ENCODE assay signal across 8 cellular contexts in the genomic region with DNA sequence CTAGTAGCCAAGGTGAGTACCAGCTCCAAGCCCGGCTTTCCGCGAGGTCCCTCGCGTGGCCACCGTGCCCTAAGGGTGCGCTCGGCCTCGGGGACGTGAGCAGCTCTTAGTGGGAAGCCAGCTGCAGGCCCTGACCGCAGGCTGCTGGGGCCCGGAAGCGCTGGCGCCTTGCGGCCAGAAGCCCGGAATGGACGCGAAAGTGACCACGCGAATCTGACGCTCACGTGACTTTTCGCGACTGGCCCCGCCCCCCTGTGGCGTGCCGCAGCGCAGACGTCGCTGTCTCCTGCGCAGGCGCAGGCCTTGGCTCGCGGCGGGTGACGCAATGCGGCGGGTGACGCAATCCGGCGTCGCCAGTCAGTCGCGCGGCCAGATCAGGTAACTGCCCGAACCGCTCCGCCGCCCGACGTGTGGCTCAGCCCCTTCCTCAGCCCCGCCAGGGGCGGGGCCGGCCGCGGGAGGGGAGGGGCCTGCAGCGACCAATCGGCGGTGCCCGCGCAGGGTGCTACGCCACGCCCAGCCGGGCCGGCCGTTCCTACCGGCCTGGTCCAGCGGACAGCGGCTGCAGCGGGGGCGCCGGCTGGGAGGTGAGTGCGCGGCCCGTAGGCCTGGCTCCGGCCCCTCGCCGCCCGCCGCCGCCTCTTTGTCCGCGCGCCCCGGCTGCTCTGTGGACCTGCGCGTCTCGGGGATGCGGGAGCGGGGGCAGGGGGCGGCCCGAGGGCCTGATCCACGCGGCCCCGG. TPM values are rescaled to one million over a fixed set of nuclear protein-coding genes. Genes with fewer than 3 reads are reported as not detected.
DNase-seq lines count a peak whose midpoint lies in the region; ATAC-seq and TF ChIP-seq lines count a peak whose summit lies in the region.

GZF1 (plus strand) TSS at position 532 of the 741 bp plus-strand sequence. CDS start 2,202 bp downstream, outside the sequence.

- H3K27me3 ChIP-seq in spleen (replicated peaks in 1 of 7): no peaks in the 10 kb centered on the region

- peaks cover 37 to 81% (median 64%) of the 10 kb centered on the region in 6 donors for H3K4me1 ChIP-seq in spleen

- intact Hi-C loops in spleen (cut with DNase I; ENCODE audit: low total_unique reads): no loop called here

- H3K4me3 ChIP-seq in spleen: peak within 1 kb of the TSS; percentile 46 to 96 (median 78)

- WGBS in spleen, 5 donors: 0 to 1% (median 0%) methylated on average over 30 to 95 of the region's 95 CpGs

- peak; percentile 70 for ATAC-seq in GM19035 (IDR thresholded peaks at IDR 0.05; ENCODE audit: unreplicated experiment)
- peak; percentile 63 for ATAC-seq in HG03342 (IDR thresholded peaks at IDR 0.05; ENCODE audit: unreplicated experiment)

- DNase-seq in AG09319 (ENCODE audit: extremely low read depth, low read depth): peak; percentile 97
- peak; percentile 99 for DNase-seq in NCI-H345 treated with DMSO at 0.1 percent for 48 hours (lab: John Stamatoyannopoulos, UW; ENCODE audit: unreplicated experiment)
- DNase-seq in activated CD4-positive, CD25-positive, alpha-beta regulatory T cell (lab: John Stamatoyannopoulos, UW): peak; percentile 97 to 99 (median 98)
- peak; percentile 56 to 99 (median 97) for DNase-seq in caudate nucleus (lab: John Stamatoyannopoulos, UW)
- DNase-seq in inferior parietal cortex (ENCODE audit: extremely low spot score): peak; percentile 98
- peak; percentile 100 for DNase-seq in spleen

- H3K9me3 ChIP-seq in spleen: no peaks in the 10 kb centered on the region

- H3K36me3 ChIP-seq in spleen: peaks cover 0 to 22% (median 14%) of the 10 kb centered on the region in 6 donors

- no peak for TF ChIP-seq CTCF in AG09319 (IDR thresholded peaks at IDR 0.05; ENCODE audit: low read depth, low read length)
- TF ChIP-seq CTCF in spleen (IDR thresholded peaks at IDR 0.05 in 8 of 11, conservative IDR thresholded peaks at IDR 0.05 in 3 of 11): peak in 9 of 11 experiments; percentile 29 to 84 (median 59)

- H3K27ac ChIP-seq in caudate nucleus (ENCODE audit: low read depth, low read length): peak within 1 kb of the TSS; percentile 98
- H3K27ac ChIP-seq in spleen: peak within 1 kb of the TSS; percentile 95 to 100 (median 100)

- TF ChIP-seq POLR2A in spleen (IDR thresholded peaks at IDR 0.05): peak; percentile 74 to 93 (median 81)

RNA-seq across cellular contexts. Expression of gene GZF1, which starts in this region (rescaled TPM):
- total RNA-seq in spleen: 10 to 100 TPM; 10.5 to 17.0 (median 12.0) TPM
- polyA plus RNA-seq in spleen: 1 to 10 TPM; 3.3 to 5.6 (median 3.8) TPM

Comparison
In these comparisons a context has a peak if more than half of its experiments do, and no peak if none do; other contexts are left out.
1. Peak in every context shown above with its lines: DNase-seq, ATAC-seq, H3K4me3 ChIP-seq and H3K27ac ChIP-seq.